Comparison of ENCODE assay signal across 1 cellular context in genomic region chr2:42792583-42793313, GRCh38.
TF ChIP-seq lines count a peak whose summit lies in the region.

Gene HAAO, minus strand, starts transcription at chr2:42792583. Its CDS starts 47 bp downstream, at chr2:42792536.

TF ChIP-seq in HepG2, 621 proteins besides CTCF, POLR2A, EP300 and RAD21 (continued from another document and continues in another):
- 0 out of 2 replicates have a peak, but pooled peaks have one; percentile 68 for TF ChIP-seq MATR3 (CRISPR knock-in tag; IDR thresholded peaks at IDR 0.05)
- TF ChIP-seq PLSCR1 (CRISPR knock-in tag; IDR thresholded peaks at IDR 0.05; ENCODE audit: borderline replicate concordance), result no peak
- peak; percentile 91 for TF ChIP-seq RERE (CRISPR knock-in tag; IDR thresholded peaks at IDR 0.05; ENCODE audit: low read depth)
- peak; percentile 100 for TF ChIP-seq YEATS4 (CRISPR knock-in tag; IDR thresholded peaks at IDR 0.05; ENCODE audit: borderline replicate concordance)
- TF ChIP-seq FOXO4 (CRISPR knock-in tag; conservative IDR thresholded peaks at IDR 0.05), result peak; percentile 96
- TF ChIP-seq PHF8 (CRISPR knock-in tag; IDR thresholded peaks at IDR 0.05), result peak; percentile 90
- peak; percentile 97 for TF ChIP-seq ATF6 (CRISPR knock-in tag; conservative IDR thresholded peaks at IDR 0.05)
- peak; percentile 86 for TF ChIP-seq XRCC5 (optimal IDR thresholded peaks at IDR 0.05; ENCODE audit: low read length)
- TF ChIP-seq ZNF704 (CRISPR knock-in tag; IDR thresholded peaks at IDR 0.05; ENCODE audit: borderline replicate concordance), result peak; percentile 74; the same call in 1 of the 2 replicates
- peak; percentile 99 for TF ChIP-seq ARNT2 (CRISPR knock-in tag; IDR thresholded peaks at IDR 0.05; ENCODE audit: low read depth)
- TF ChIP-seq ZNF850 (CRISPR knock-in tag; conservative IDR thresholded peaks at IDR 0.05), result peak; percentile 87; the same call in 1 of the 2 replicates
- no peak for TF ChIP-seq FOXA1 (IDR thresholded peaks at IDR 0.05)
- peak; percentile 73 for TF ChIP-seq FOXA1 (CRISPR knock-in tag; IDR thresholded peaks at IDR 0.05)
- TF ChIP-seq RFX5 (IDR thresholded peaks at IDR 0.05; ENCODE audit: low read depth, low read length), result no peak
- TF ChIP-seq HNRNPL (IDR thresholded peaks at IDR 0.05; ENCODE audit: low read depth, low read length), result no peak
- TF ChIP-seq LBX2 (CRISPR knock-in tag; IDR thresholded peaks at IDR 0.05; ENCODE audit: borderline replicate concordance), result peak; percentile 39; the same call in 1 of the 2 replicates
- TF ChIP-seq ZNF670 (CRISPR knock-in tag; IDR thresholded peaks at IDR 0.05; ENCODE audit: borderline replicate concordance), result peak; percentile 98
- TF ChIP-seq MXD4 (CRISPR knock-in tag; IDR thresholded peaks at IDR 0.05), result peak; percentile 95
- TF ChIP-seq ZNF33A (CRISPR knock-in tag; IDR thresholded peaks at IDR 0.05; ENCODE audit: borderline replicate concordance), result peak; percentile 94; the same call in 1 of the 2 replicates
- TF ChIP-seq ZNF746 (CRISPR knock-in tag; IDR thresholded peaks at IDR 0.05), result peak; percentile 99
- TF ChIP-seq TARDBP (CRISPR knock-in tag; IDR thresholded peaks at IDR 0.05), result peak; percentile 99
- 0 out of 2 replicates have a peak, but pooled peaks have one; percentile 23 for TF ChIP-seq ZNF660 (CRISPR knock-in tag; IDR thresholded peaks at IDR 0.05; ENCODE audit: borderline replicate concordance, low read depth)
- TF ChIP-seq NFRKB (IDR thresholded peaks at IDR 0.05), result no peak
- peak; percentile 97 for TF ChIP-seq UBTF (CRISPR knock-in tag; IDR thresholded peaks at IDR 0.05)
- TF ChIP-seq ZNF768 (CRISPR knock-in tag; IDR thresholded peaks at IDR 0.05), result peak; percentile 77; the same call in 1 of the 2 replicates
- no peak for TF ChIP-seq ARNT (IDR thresholded peaks at IDR 0.05)
- peak; percentile 77; the same call in 1 of the 2 replicates for TF ChIP-seq ZMYM3 (CRISPR knock-in tag; IDR thresholded peaks at IDR 0.05)
- TF ChIP-seq SNAI1 (CRISPR knock-in tag; IDR thresholded peaks at IDR 0.05; ENCODE audit: borderline replicate concordance), result peak; percentile 88; the same call in 1 of the 2 replicates
- no peak for TF ChIP-seq ZSCAN29 (CRISPR knock-in tag; conservative IDR thresholded peaks at IDR 0.05)
- peak; percentile 84 for TF ChIP-seq HMG20A (CRISPR knock-in tag; IDR thresholded peaks at IDR 0.05; ENCODE audit: borderline replicate concordance)
- peak; percentile 95 for TF ChIP-seq GLI4 (CRISPR knock-in tag; IDR thresholded peaks at IDR 0.05; ENCODE audit: borderline replicate concordance)
- peak; percentile 87 for TF ChIP-seq MIXL1 (CRISPR knock-in tag; IDR thresholded peaks at IDR 0.05)
- TF ChIP-seq REST (IDR thresholded peaks at IDR 0.05; ENCODE audit: borderline replicate concordance in 1 of 2, low read depth in 1 of 2, low read length in 2 of 2), result peak in 1 of 2 experiments; percentile 86; a peak in 2 of 4 replicates
- no peak for TF ChIP-seq ATM (IDR thresholded peaks at IDR 0.05; ENCODE audit: borderline replicate concordance)
- peak; percentile 85 for TF ChIP-seq ZNF143 (CRISPR knock-in tag; IDR thresholded peaks at IDR 0.05)
- peak; percentile 98 for TF ChIP-seq HOXA3 (CRISPR knock-in tag; IDR thresholded peaks at IDR 0.05)
